10 cellular contexts compared by ENCODE assay signal in genomic region chr5:121138495-121138907, GRCh38.
"Had no signal": no experiment of that assay in that cellular context is flagged by ENCODE, and none has a peak within 500 bp of the region (broad histone marks: within the 10 kb centered on the region; RNA-seq: fewer than 3 reads in every experiment).

No MANE protein-coding gene starts in this region.

- H3K4me3 ChIP-seq: cardiac muscle cell, left ventricle myocardium inferior, pancreas had no signal

- ATAC-seq: activated naive CD8-positive, alpha-beta T cell treated with anti-CD3 and anti-CD28 coated beads, Interleukin-2, amount 50 U/mL, for 24 hours; esophagus mucosa; naive thymus-derived CD8-positive, alpha-beta T cell; pancreas; stimulated activated effector memory CD8-positive, alpha-beta T cell treated with anti-CD3 and anti-CD28 coated beads, Interleukin-12 subunit alpha, Interleukin-12 subunit beta, amount 100 ng/mL, for 72 hours had no signal

- H3K27ac ChIP-seq: cardiac muscle cell, left ventricle myocardium inferior, pancreas had no signal

- H3K27me3 ChIP-seq: cardiac muscle cell, pancreas had no signal

- H3K9me3 ChIP-seq: left ventricle myocardium inferior, pancreas had no signal

- H3K36me3 ChIP-seq: cardiac muscle cell, left ventricle myocardium inferior, pancreas had no signal

- DNase-seq: activated CD4-positive, CD25-positive, alpha-beta regulatory T cell treated with anti-CD3 and anti-CD28 coated beads, Interleukin-2, amount 50 U/mL, for 72 hours; activated naive CD4-positive, alpha-beta T cell treated with anti-CD3 and anti-CD28 coated beads for 36 hours; activated naive CD8-positive, alpha-beta T cell treated with anti-CD3 and anti-CD28 coated beads, Interleukin-2, amount 50 U/mL, for 24 hours; hypothalamus; left ventricle myocardium inferior; naive thymus-derived CD8-positive, alpha-beta T cell; pancreas had no signal

- H3K4me1 ChIP-seq: left ventricle myocardium inferior, pancreas had no signal
